8 cellular contexts compared by ENCODE assay signal in genomic region chr1:239987103-239987745, GRCh38.
DNase-seq lines count a peak whose midpoint lies in the region; ATAC-seq and TF ChIP-seq lines count a peak whose summit lies in the region.

No MANE protein-coding gene starts in this region.

- H3K27me3 ChIP-seq in body of pancreas (no peaks in the 10 kb centered on the region), lung (ENCODE audit: control insufficient read depth, insufficient read depth) (no peaks in the 10 kb centered on the region)

- no peak for ATAC-seq in body of pancreas
- no peak for ATAC-seq in lung (ENCODE audit: insufficient read depth, low FRiP score)
- ATAC-seq in GM21619 (IDR thresholded peaks at IDR 0.05; ENCODE audit: unreplicated experiment): no peak

- H3K4me3 ChIP-seq in GM12865 (ENCODE audit: low read depth, low read length): no peak overlapping the region
- H3K4me3 ChIP-seq in body of pancreas: no peak overlapping the region
- H3K4me3 ChIP-seq in lung: no peak overlapping the region

- intact Hi-C loops in body of pancreas (cut with DNase I): no loop called here

- DNase-seq in AG08395 (ENCODE audit: low spot score): peak; percentile 34
- peak; percentile 41 for DNase-seq in GM12865 (ENCODE audit: low read depth)
- DNase-seq in NCI-H2171 treated with DMSO at 0.1 percent for 48 hours (lab: John Stamatoyannopoulos, UW): peak; percentile 48
- peak; percentile 63 to 76 (median 70) for DNase-seq in body of pancreas
- no peak for DNase-seq in lung (ENCODE audit: low spot score)
- no peak for DNase-seq in OCI-M2 (lab: John Stamatoyannopoulos, UW; ENCODE audit: unreplicated experiment)
- DNase-seq in activated gamma-delta T cell treated with Interleukin-2 at 50 U/mL for 16 hours: no peak

- TF ChIP-seq POLR2A in body of pancreas (IDR thresholded peaks at IDR 0.05): no peak

- H3K36me3 ChIP-seq in body of pancreas (replicated peaks in 1 of 2; ENCODE audit: insufficient read depth in 1 of 2, low read depth in 2 of 2) (no peaks in the 10 kb centered on the region), lung (ENCODE audit: control insufficient read depth in 2 of 2, insufficient read depth in 2 of 2, low read length in 2 of 2) (no peaks in the 10 kb centered on the region)

- H3K27ac ChIP-seq in body of pancreas: no peak overlapping the region
- H3K27ac ChIP-seq in lung (ENCODE audit: low read depth in 1 of 2, low read length in 1 of 2): no peak overlapping the region

- H3K9me3 ChIP-seq in body of pancreas: no peaks in the 10 kb centered on the region
- H3K9me3 ChIP-seq in lung (ENCODE audit: control insufficient read depth in 2 of 2, insufficient read depth in 1 of 2, low read length in 1 of 2): peaks cover 0 to 5% of the 10 kb centered on the region in 2 donors

- TF ChIP-seq CTCF in GM12865 (IDR thresholded peaks at IDR 0.05; ENCODE audit: insufficient read depth, low read depth, low read length, missing control alignments) (peak; percentile 50), body of pancreas (IDR thresholded peaks at IDR 0.05) (peak; percentile 39 to 86 (median 58)), lung (IDR thresholded peaks at IDR 0.05; ENCODE audit: control extremely low read depth, extremely low read depth) (peak; percentile 13)

- H3K4me1 ChIP-seq in body of pancreas: no peaks in the 10 kb centered on the region
- no peaks in the 10 kb centered on the region for H3K4me1 ChIP-seq in lung (ENCODE audit: control insufficient read depth in 2 of 2, insufficient read depth in 2 of 2, low read length in 2 of 2)

- 3 to 6% methylated on average over 2 of the region's 2 CpGs for WGBS in body of pancreas, 2 donors
- WGBS in lung, 2 donors: 2 to 7% methylated on average over 2 of the region's 2 CpGs

Comparison
In these comparisons a context has a peak if more than half of its experiments do, and no peak if none do; other contexts are left out.
1. DNase-seq: peak in AG08395 (single experiment), GM12865 (single experiment), NCI-H2171 treated with DMSO at 0.1 percent for 48 hours (single experiment) and body of pancreas (4 of 4); none in lung (single experiment), OCI-M2 (single experiment) and activated gamma-delta T cell treated with Interleukin-2 at 50 U/mL for 16 hours (single experiment).
2. Peak in every context shown above with its lines, with median percentiles within 50 percentile points of each other: CTCF ChIP-seq.